7 cellular contexts compared by ENCODE assay signal in genomic region chr19:18173572-18174294, GRCh38.
DNase-seq lines count a peak whose midpoint lies in the region; ATAC-seq and TF ChIP-seq lines count a peak whose summit lies in the region.

IFI30 (plus strand) TSS chr19:18173813; CDS start chr19:18173842, 29 bp downstream.

- peaks cover 5 to 24% of the 10 kb centered on the region in 2 donors for H3K36me3 ChIP-seq in duodenal mucosa (ENCODE audit: control insufficient read depth in 1 of 2, insufficient read depth in 2 of 2, low read length in 2 of 2)

- ATAC-seq in activated CD4-positive, CD25-positive, alpha-beta regulatory T cell treated with anti-CD3 and anti-CD28 coated beads, Interleukin-2, amount 50 U/mL, for 24 hours: peak; percentile 79

- TF ChIP-seq CTCF in GM12875 (IDR thresholded peaks at IDR 0.05; ENCODE audit: borderline replicate concordance, insufficient read depth, low read depth, low read length) (no peak), HFF-Myc (IDR thresholded peaks at IDR 0.05; ENCODE audit: low read depth, low read length, missing control alignments) (no peak)

- peak within 1 kb of the TSS; percentile 77 for H3K27ac ChIP-seq in duodenal mucosa (ENCODE audit: low read depth, low read length)

- H3K4me1 ChIP-seq in duodenal mucosa (ENCODE audit: control insufficient read depth in 1 of 2, insufficient read depth in 2 of 2, low read length in 2 of 2): peaks cover 18 to 23% of the 10 kb centered on the region in 2 donors

- no peaks in the 10 kb centered on the region for H3K9me3 ChIP-seq in duodenal mucosa (ENCODE audit: control insufficient read depth in 1 of 2, low read length in 2 of 2)

- H3K9ac ChIP-seq in duodenal mucosa (ENCODE audit: low read depth in 1 of 2, low read length in 2 of 2): peak within 1 kb of the TSS; percentile 79 to 91

- H3K4me3 ChIP-seq in GM12875 (ENCODE audit: low read depth, low read length) (peak within 1 kb of the TSS; percentile 68), HFF-Myc (replicated peaks; ENCODE audit: low read depth, low read length) (peak within 1 kb of the TSS; percentile 53), duodenal mucosa (ENCODE audit: low read depth in 1 of 2, low read length in 2 of 2) (peak within 1 kb of the TSS; percentile 88 to 92)

- H3K27me3 ChIP-seq in duodenal mucosa (ENCODE audit: control insufficient read depth in 1 of 2, insufficient read depth in 2 of 2, low read length in 2 of 2): no peaks in the 10 kb centered on the region

- DNase-seq in HFF-Myc (ENCODE audit: extremely low read depth, low read depth): no peak
- peak; percentile 17 to 26 for DNase-seq in NCI-H1930 (lab: John Stamatoyannopoulos, UW)
- DNase-seq in medulla oblongata (ENCODE audit: extremely low spot score): peak; percentile 74
- DNase-seq in stimulated activated naive CD4-positive, alpha-beta T cell (lab: John Stamatoyannopoulos, UW): peak in 5 of 6 experiments; percentile 33 to 66 (median 52)
